In the genomic region with DNA sequence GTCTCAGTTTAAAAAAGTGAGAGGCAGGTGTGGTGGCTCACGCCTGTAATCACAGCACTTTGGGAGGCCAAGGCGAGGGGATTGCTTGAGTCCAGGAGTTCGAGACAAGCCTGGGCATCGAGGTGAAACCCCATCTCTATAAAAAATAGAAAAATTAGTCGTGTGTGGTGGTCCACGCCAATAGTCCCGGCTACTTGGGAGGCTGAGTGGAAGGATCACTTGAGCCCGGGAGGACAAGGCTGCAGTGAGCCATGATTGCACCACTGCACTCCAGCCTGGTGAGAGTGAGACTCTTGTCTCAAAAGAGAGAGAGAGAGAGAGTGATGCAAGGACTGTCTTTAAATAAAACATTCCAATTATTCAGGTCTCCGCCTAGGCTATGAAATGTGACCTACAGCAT, we compare ENCODE assay signal across 25 cellular contexts.
"Had no signal": no experiment of that assay in that cellular context is flagged by ENCODE, and none has a peak within 500 bp of the region (broad histone marks: within the 10 kb centered on the region; RNA-seq: fewer than 3 reads in every experiment).

No MANE protein-coding gene starts in this region.

- H3K27me3 ChIP-seq: ascending aorta, brain microvascular endothelial cell, esophagus squamous epithelium had no signal

- H3K4me3 Mint-ChIP-seq: activated CD4-positive, alpha-beta memory T cell treated with anti-CD3 and anti-CD28 coated beads for 36 hours; activated CD4-positive, alpha-beta T cell treated with anti-CD3 and anti-CD28 coated beads for 36 hours; activated CD4-positive, alpha-beta T cell treated with anti-CD3 and anti-CD28 coated beads, Interleukin-2, amount 10 ng/mL, durations not matched to agents 24 days and 14 days; activated naive CD8-positive, alpha-beta T cell; activated T-cell treated with anti-CD3 and anti-CD28 coated beads, Interleukin-2, amount 50 U/mL, for 4 hours; activated T-helper 17 cell treated with anti-CD3 and anti-CD28 coated beads, Interleukin-2, amount 50 U/mL, for 72 hours had no signal

- FAIRE-seq: bronchial epithelial cell, colon, endometrium, frontal cortex had no signal

- H3K9me3 ChIP-seq: ascending aorta, esophagus squamous epithelium had no signal

- H3K4me3 ChIP-seq: ascending aorta, esophagus squamous epithelium had no signal

- H3K36me3 Mint-ChIP-seq: activated CD4-positive, alpha-beta memory T cell treated with anti-CD3 and anti-CD28 coated beads for 36 hours; activated naive CD8-positive, alpha-beta T cell had no signal

- DNase-seq: activated CD4-positive, alpha-beta memory T cell treated with anti-CD3 and anti-CD28 coated beads for 36 hours; activated CD4-positive, alpha-beta T cell treated with anti-CD3 and anti-CD28 coated beads for 36 hours; activated CD4-positive, alpha-beta T cell treated with anti-CD3 and anti-CD28 coated beads, Interleukin-2, amount 10 ng/mL, durations not matched to agents 24 days and 14 days; activated CD4-positive, CD25-positive, alpha-beta regulatory T cell; activated CD4-positive, CD25-positive, alpha-beta regulatory T cell treated with anti-CD3 and anti-CD28 coated beads, Interleukin-2, amount 50 U/mL, for 72 hours; activated effector memory CD4-positive, alpha-beta T cell treated with Interleukin-2 at 50 U/mL for 16 hours; activated gamma-delta T cell treated with Interleukin-2 at 50 U/mL for 16 hours; activated naive CD4-positive, alpha-beta T cell treated with anti-CD3 and anti-CD28 coated beads, Interleukin-2, amount 50 U/mL, for 16 hours; activated naive CD4-positive, alpha-beta T cell treated with Interleukin-2 at 50 U/mL for 16 hours; activated T-cell treated with anti-CD3 and anti-CD28 coated beads, Interleukin-2, amount 50 U/mL, for 4 hours; brain microvascular endothelial cell; cortex of kidney; dermis blood vessel endothelial cell; effector CD8-positive, alpha-beta T cell; esophagus squamous epithelium; foreskin fibroblast; T-helper 2 cell had no signal

- H3K27ac ChIP-seq: ascending aorta, brain microvascular endothelial cell, epithelial cell of prostate, esophagus squamous epithelium had no signal

- H3K36me3 ChIP-seq: ascending aorta, brain microvascular endothelial cell, esophagus squamous epithelium had no signal

- H3K4me1 Mint-ChIP-seq: activated CD4-positive, alpha-beta T cell treated with anti-CD3 and anti-CD28 coated beads for 36 hours; activated CD4-positive, alpha-beta T cell treated with anti-CD3 and anti-CD28 coated beads, Interleukin-2, amount 10 ng/mL, durations not matched to agents 24 days and 14 days; activated T-helper 17 cell treated with anti-CD3 and anti-CD28 coated beads, Interleukin-2, amount 50 U/mL, for 72 hours had no signal

- H3K27ac Mint-ChIP-seq: activated CD4-positive, alpha-beta memory T cell treated with anti-CD3 and anti-CD28 coated beads for 36 hours; activated CD4-positive, alpha-beta T cell treated with anti-CD3 and anti-CD28 coated beads for 36 hours; activated CD4-positive, alpha-beta T cell treated with anti-CD3 and anti-CD28 coated beads, Interleukin-2, amount 10 ng/mL, durations not matched to agents 24 days and 14 days; activated naive CD8-positive, alpha-beta T cell; activated T-helper 17 cell treated with anti-CD3 and anti-CD28 coated beads, Interleukin-2, amount 50 U/mL, for 72 hours had no signal

- H3K9me3 Mint-ChIP-seq: activated CD4-positive, alpha-beta memory T cell treated with anti-CD3 and anti-CD28 coated beads for 36 hours; activated CD4-positive, alpha-beta T cell treated with anti-CD3 and anti-CD28 coated beads, Interleukin-2, amount 10 ng/mL, durations not matched to agents 24 days and 14 days; activated T-cell treated with anti-CD3 and anti-CD28 coated beads, Interleukin-2, amount 50 U/mL, for 4 hours; activated T-helper 17 cell treated with anti-CD3 and anti-CD28 coated beads, Interleukin-2, amount 50 U/mL, for 72 hours had no signal

- H3K4me1 ChIP-seq: ascending aorta had no signal

- ATAC-seq: activated CD4-positive, alpha-beta T cell treated with anti-CD3 and anti-CD28 coated beads for 36 hours; activated T-cell treated with anti-CD3 and anti-CD28 coated beads, Interleukin-2, amount 50 U/mL, for 4 hours; activated T-helper 17 cell treated with anti-CD3 and anti-CD28 coated beads, Interleukin-2, amount 50 U/mL, for 72 hours had no signal
